21 cellular contexts compared by ENCODE assay signal in the genomic region with DNA sequence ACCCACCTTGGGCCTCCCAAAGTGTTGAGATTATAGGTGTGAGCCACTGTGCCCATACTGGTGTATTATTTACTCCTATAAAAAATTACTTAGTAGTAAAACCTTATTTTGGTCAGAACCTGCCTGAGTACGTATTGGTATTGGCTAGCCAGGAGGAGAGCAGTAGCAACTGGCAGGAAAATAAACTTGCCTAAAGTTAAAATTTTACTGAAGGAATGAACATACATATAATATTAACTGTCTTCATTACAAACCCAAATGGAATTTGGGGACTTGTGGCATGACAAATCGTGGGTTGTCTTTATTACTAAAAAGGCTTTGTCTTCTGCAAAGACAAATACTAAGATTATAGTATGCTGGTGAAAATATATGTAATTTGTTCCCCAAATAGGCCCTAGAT. TPM values are rescaled to one million over a fixed set of nuclear protein-coding genes. Genes with fewer than 3 reads are reported as not detected.
DNase-seq lines count a peak whose midpoint lies in the region; ATAC-seq and TF ChIP-seq lines count a peak whose summit lies in the region.
"Had no signal": no experiment of that assay in that cellular context is flagged by ENCODE, and none has a peak within 500 bp of the region (broad histone marks: within the 10 kb centered on the region; RNA-seq: fewer than 3 reads in every experiment).

No MANE protein-coding gene starts in this region.

- H2BK120ac ChIP-seq in mesenchymal stem cell (ENCODE audit: low read depth, low read length) = no peak overlapping the region

- no peak overlapping the region for H4K91ac ChIP-seq in mesenchymal stem cell (ENCODE audit: low read length)

- no peaks in the 10 kb centered on the region for H3F3A ChIP-seq in PC-3 (ENCODE audit: low read length, unreplicated experiment)

- POLR2A ChIA-PET in PC-3 (lab: Charles Lee; ENCODE audit: unreplicated experiment) = no interaction called here

- no peak overlapping the region for H3K9ac ChIP-seq in PC-3 (ENCODE audit: low read length)
- H3K9ac ChIP-seq in mesenchymal stem cell (ENCODE audit: low read length) = no peak overlapping the region

- no peaks in the 10 kb centered on the region for H3K9me2 ChIP-seq in PC-3 (replicated peaks; ENCODE audit: low read length)

- no peak overlapping the region for H3K23ac ChIP-seq in mesenchymal stem cell (ENCODE audit: low read length in 2 of 2)

- no peak overlapping the region for H3K4ac ChIP-seq in mesenchymal stem cell (ENCODE audit: low read depth in 1 of 2, low read length in 2 of 2)

- H3K4me3 ChIP-seq in PC-3 (ENCODE audit: low read length) (no peak overlapping the region), mesenchymal stem cell (ENCODE audit: insufficient read depth in 1 of 2, low read depth in 1 of 2, low read length in 2 of 2) (no peak overlapping the region), breast epithelium (no peak overlapping the region)
- H3K4me3 ChIP-seq: GM23338 had no signal

- WGBS in mesenchymal stem cell = no CpG with 5 or more reads among the region's 2 CpGs

- H3K4me2 ChIP-seq in PC-3 (ENCODE audit: low read length) = no peak overlapping the region
- no peak overlapping the region for H3K4me2 ChIP-seq in mesenchymal stem cell (ENCODE audit: low read length, poor library complexity, severe bottlenecking)
- H3K4me2 ChIP-seq: GM23338 had no signal

- H3K36me3 ChIP-seq in PC-3 (ENCODE audit: low read depth, low read length) = peaks cover 15% of the 10 kb centered on the region
- H3K36me3 ChIP-seq in mesenchymal stem cell (ENCODE audit: control insufficient read depth in 1 of 2, insufficient read depth in 2 of 2, low read depth in 1 of 2, low read length in 2 of 2) = peaks cover 12 to 65% of the 10 kb centered on the region in 2 experiments
- H3K36me3 ChIP-seq in breast epithelium = no peaks in the 10 kb centered on the region

- no peak overlapping the region for H3K14ac ChIP-seq in mesenchymal stem cell (ENCODE audit: low read length in 2 of 2)

- 0 out of 2 replicates have a peak, but pooled peaks cover 3% of the 10 kb centered on the region for H4K20me1 ChIP-seq in PC-3 (ENCODE audit: low read length)

- H2AFZ ChIP-seq in PC-3 (ENCODE audit: low read length) = no peak overlapping the region
- H2AFZ ChIP-seq in mesenchymal stem cell (ENCODE audit: low read depth, low read length) = no peak overlapping the region
- H2AFZ ChIP-seq: GM23338 had no signal

- TF ChIP-seq CTCF in PC-3 (conservative IDR thresholded peaks at IDR 0.05; ENCODE audit: low read depth, low read length) (no peak), breast epithelium (IDR thresholded peaks at IDR 0.05) (no peak), foreskin keratinocyte (conservative IDR thresholded peaks at IDR 0.05) (no peak)

- H2BK5ac ChIP-seq in mesenchymal stem cell (ENCODE audit: low read depth, low read length, poor library complexity, severe bottlenecking) = no peak overlapping the region

- no peak overlapping the region for H2BK12ac ChIP-seq in mesenchymal stem cell (ENCODE audit: low read length in 2 of 2)

- no peak overlapping the region for H2AK5ac ChIP-seq in mesenchymal stem cell (ENCODE audit: low read length, severe bottlenecking)

- peaks cover 77% of the 10 kb centered on the region for H3K79me2 ChIP-seq in PC-3 (ENCODE audit: low read length)

- no peaks in the 10 kb centered on the region for H3K27me3 ChIP-seq in PC-3 (ENCODE audit: low read length)
- H3K27me3 ChIP-seq in mesenchymal stem cell (ENCODE audit: control insufficient read depth in 1 of 2, insufficient read depth in 1 of 2, low read length in 2 of 2) = no peaks in the 10 kb centered on the region
- no peaks in the 10 kb centered on the region for H3K27me3 ChIP-seq in breast epithelium
- no peaks in the 10 kb centered on the region for H3K27me3 ChIP-seq in foreskin keratinocyte

- H3K79me1 ChIP-seq in mesenchymal stem cell (replicated peaks; ENCODE audit: low read length, poor library complexity, severe bottlenecking) = no peaks in the 10 kb centered on the region

- H4K8ac ChIP-seq in mesenchymal stem cell (ENCODE audit: low read length) = no peak overlapping the region

- peak; percentile 3 for DNase-seq in AG08395 (ENCODE audit: low spot score)
- peak; percentile 42 for DNase-seq in EL
- peak; percentile 44 for DNase-seq in PC-3
- DNase-seq in mesenchymal stem cell = no peak
- DNase-seq in breast epithelium (ENCODE audit: low spot score in 2 of 2) = no peak
- DNase-seq in foreskin keratinocyte = no peak
- DNase-seq: AML-193, DMS79 treated with DMSO at 0.1 percent for 48 hours, GDM1, KBM-7, NCI-H1694 treated with DMSO at 0.1 percent for 48 hours, NCI-H510A treated with DMSO at 0.1 percent for 48 hours, NCI-H774, OCI-M1, SIG-M5 had no signal

- no peak for TF ChIP-seq POLR2A in breast epithelium (IDR thresholded peaks at IDR 0.05)

- no peak overlapping the region for H3K18ac ChIP-seq in mesenchymal stem cell (ENCODE audit: low read depth in 1 of 2, low read length in 2 of 2)

- intact Hi-C loops in PC-3 (cut with micrococcal nuclease) = no loop called here
- intact Hi-C loops in breast epithelium (cut with DNase I; ENCODE audit: low total_unique reads) = no loop called here

- H2BK15ac ChIP-seq in mesenchymal stem cell (ENCODE audit: low read depth, poor library complexity, severe bottlenecking) = no peak overlapping the region

- CTCF ChIA-PET in PC-3 (lab: Charles Lee) = no interaction called here

- BruUV-seq in PC-3 (replicated peaks; lab: Mats Ljungman, UMichigan) = no TSS peak

- H3K27ac ChIP-seq in PC-3 (ENCODE audit: low read length) (no peak overlapping the region), mesenchymal stem cell (ENCODE audit: low read length, poor library complexity, severe bottlenecking) (peak overlapping the region; percentile 65), breast epithelium (no peak overlapping the region), foreskin keratinocyte (no peak overlapping the region)
- H3K27ac ChIP-seq: C4-2B, RWPE1 had no signal

- ATAC-seq in PC-3 (peak; percentile 62), HG03097 (IDR thresholded peaks at IDR 0.05; ENCODE audit: low FRiP score, unreplicated experiment) (no peak), foreskin keratinocyte (no peak)
- ATAC-seq: GM23338, HCT116, SK-N-SH treated with all-trans-retinoic acid at 6 μM for 48 hours had no signal

- H3K9me3 ChIP-seq in PC-3 (ENCODE audit: low read length) (no peaks in the 10 kb centered on the region), mesenchymal stem cell (ENCODE audit: control insufficient read depth, low read length) (no peaks in the 10 kb centered on the region), breast epithelium (no peaks in the 10 kb centered on the region)

- H3K4me1 ChIP-seq in PC-3 (ENCODE audit: insufficient read depth, low read length) (peaks cover 25% of the 10 kb centered on the region), mesenchymal stem cell (ENCODE audit: control insufficient read depth, insufficient read depth, low read depth, low read length) (peaks cover 10% of the 10 kb centered on the region), breast epithelium (no peaks in the 10 kb centered on the region), foreskin keratinocyte (peaks cover 15% of the 10 kb centered on the region)

RNA-seq across cellular contexts. Expression of gene RAB18, which starts 8.4 kb away (rescaled TPM):
- 14.9 and 32.0 TPM in 2 replicates for total RNA-seq in PC-3 (2014; rRNA removed)
- 76.5 TPM for polyA plus RNA-seq in mesenchymal stem cell (2013, experiment 1 of 2)
- 74.8 TPM for polyA plus RNA-seq in mesenchymal stem cell (2013, experiment 2 of 2)
- total RNA-seq in breast epithelium = 10 to 100 TPM; 40.3 to 68.6 (median 43.4) TPM
- total RNA-seq in foreskin keratinocyte = 86.7 and 89.4 TPM in 2 replicates
- polyA plus RNA-seq in foreskin keratinocyte = 59.9 and 70.2 TPM in 2 replicates

Comparison
In these comparisons a context has a peak if more than half of its experiments do, and no peak if none do; other contexts are left out.
1. DNase-seq: peak in AG08395 (single experiment), EL (single experiment) and PC-3 (single experiment); none in mesenchymal stem cell (single experiment), breast epithelium (0 of 2) and foreskin keratinocyte (0 of 2).